ENCODE assay signal across 9 cellular contexts in genomic region chr9:2022560-2022959, GRCh38. TPM values are rescaled to one million over a fixed set of nuclear protein-coding genes. Genes with fewer than 3 reads are reported as not detected.
DNase-seq lines count a peak whose midpoint lies in the region; ATAC-seq and TF ChIP-seq lines count a peak whose summit lies in the region.
"Had no signal": no experiment of that assay in that cellular context is flagged by ENCODE, and none has a peak within 500 bp of the region (broad histone marks: within the 10 kb centered on the region; RNA-seq: fewer than 3 reads in every experiment).

No MANE protein-coding gene starts in this region.

- no peak for DNase-seq in CD8-positive, alpha-beta T cell
- DNase-seq in HFFc6 (peak; percentile 17), esophagus muscularis mucosa (ENCODE audit: extremely low spot score) (no peak), NCI-H748 (lab: John Stamatoyannopoulos, UW; ENCODE audit: unreplicated experiment) (no peak), NCI-H146 treated with DMSO at 0.1 percent for 48 hours (lab: John Stamatoyannopoulos, UW; ENCODE audit: unreplicated experiment) (no peak)
- no peak for DNase-seq in activated T-helper 2 cell treated with anti-CD3 and anti-CD28 coated beads, Interferon-gamma antibody, Interleukin-2, Interleukin-4, amounts not matched to agents 10 μg/mL and 5 μg/mL and 100 μg/mL, durations not matched to agents 14 hours and 24 hours and 36 hours (ENCODE audit: low spot score)
- DNase-seq in naive thymus-derived CD4-positive, alpha-beta T cell, result peak in 6 of 9 donors; percentile 19 to 54 (median 36)
- no peak for DNase-seq in stimulated activated CD4-positive, alpha-beta T cell treated with anti-CD3 and anti-CD28 coated beads, Interleukin-4, amount 100 ng/mL, for 24 hours

- no peaks in the 10 kb centered on the region for H3K9me3 Mint-ChIP-seq in CD8-positive, alpha-beta T cell
- H3K9me3 Mint-ChIP-seq in HFFc6, result no peaks in the 10 kb centered on the region
- no peaks in the 10 kb centered on the region for H3K9me3 Mint-ChIP-seq in activated T-helper 2 cell treated with anti-CD3 and anti-CD28 coated beads, Interferon-gamma antibody, Interleukin-2, Interleukin-4, amounts not matched to agents 10 μg/mL and 5 μg/mL and 100 μg/mL, durations not matched to agents 14 hours and 24 hours and 36 hours
- peaks cover 0 to under 1% (median 0%) of the 10 kb centered on the region in 11 donors for H3K9me3 Mint-ChIP-seq in naive thymus-derived CD4-positive, alpha-beta T cell

- peak overlapping the region; percentile 88 for H3K27ac Mint-ChIP-seq in CD8-positive, alpha-beta T cell
- H3K27ac Mint-ChIP-seq in HFFc6, result peak overlapping the region; percentile 68
- peak overlapping the region; percentile 90 for H3K27ac Mint-ChIP-seq in activated T-helper 2 cell treated with anti-CD3 and anti-CD28 coated beads, Interferon-gamma antibody, Interleukin-2, Interleukin-4, amounts not matched to agents 10 μg/mL and 5 μg/mL and 100 μg/mL, durations not matched to agents 14 hours and 24 hours and 36 hours
- H3K27ac Mint-ChIP-seq in naive thymus-derived CD4-positive, alpha-beta T cell, result peak overlapping the region; percentile 64 to 92 (median 84)

- ATAC-seq in CD8-positive, alpha-beta T cell, result peak; percentile 39
- peak; percentile 56 for ATAC-seq in naive thymus-derived CD4-positive, alpha-beta T cell

- no peak for TF ChIP-seq CTCF in CD8-positive, alpha-beta T cell (IDR thresholded peaks at IDR 0.05)
- TF ChIP-seq CTCF in HFFc6 (IDR thresholded peaks at IDR 0.05) (no peak), esophagus muscularis mucosa (IDR thresholded peaks at IDR 0.05) (no peak)

- H3K9me3 ChIP-seq in CD8-positive, alpha-beta T cell (ENCODE audit: low read length), result no peaks in the 10 kb centered on the region
- no peaks in the 10 kb centered on the region for H3K9me3 ChIP-seq in naive thymus-derived CD4-positive, alpha-beta T cell (ENCODE audit: control insufficient read depth in 2 of 3, low read length in 3 of 3)
- no peaks in the 10 kb centered on the region for H3K9me3 ChIP-seq in esophagus muscularis mucosa
- H3K9me3 ChIP-seq: HAP-1 had no signal

- H3K36me3 Mint-ChIP-seq in CD8-positive, alpha-beta T cell, result peaks cover 15% of the 10 kb centered on the region
- H3K36me3 Mint-ChIP-seq in HFFc6 (ENCODE audit: low read depth), result peaks cover 21% of the 10 kb centered on the region
- peaks cover 27% of the 10 kb centered on the region for H3K36me3 Mint-ChIP-seq in activated T-helper 2 cell treated with anti-CD3 and anti-CD28 coated beads, Interferon-gamma antibody, Interleukin-2, Interleukin-4, amounts not matched to agents 10 μg/mL and 5 μg/mL and 100 μg/mL, durations not matched to agents 14 hours and 24 hours and 36 hours (ENCODE audit: low read depth)
- peaks cover 0 to 27% (median 4%) of the 10 kb centered on the region in 5 donors for H3K36me3 Mint-ChIP-seq in naive thymus-derived CD4-positive, alpha-beta T cell

- CTCF ChIA-PET in CD8-positive, alpha-beta T cell (lab: Charles Lee), result interaction anchor here (1.2 kb wide), 1 partner anchor 40 kb away, joined by 3 read pairs; no protein-coding TSS in a partner anchor
- CTCF ChIA-PET in naive thymus-derived CD4-positive, alpha-beta T cell (lab: Charles Lee), result interaction anchor here (1.1 kb wide), 1 partner anchor 32 kb away, joined by 3 read pairs; no protein-coding TSS in a partner anchor

- peak overlapping the region; percentile 67 for H3K4me3 Mint-ChIP-seq in CD8-positive, alpha-beta T cell
- peak overlapping the region; percentile 59; the same call in 1 of the 2 replicates for H3K4me3 Mint-ChIP-seq in HFFc6
- H3K4me3 Mint-ChIP-seq in activated T-helper 2 cell treated with anti-CD3 and anti-CD28 coated beads, Interferon-gamma antibody, Interleukin-2, Interleukin-4, amounts not matched to agents 10 μg/mL and 5 μg/mL and 100 μg/mL, durations not matched to agents 14 hours and 24 hours and 36 hours (ENCODE audit: low read depth), result peak overlapping the region; percentile 71
- peak overlapping the region; percentile 61 to 100 (median 74) for H3K4me3 Mint-ChIP-seq in naive thymus-derived CD4-positive, alpha-beta T cell

- H3K27me3 Mint-ChIP-seq in CD8-positive, alpha-beta T cell (ENCODE audit: low read depth), result no peaks in the 10 kb centered on the region
- 0 out of 2 replicates have a peak, but pooled peaks cover 3% of the 10 kb centered on the region for H3K27me3 Mint-ChIP-seq in HFFc6 (ENCODE audit: insufficient read depth)
- H3K27me3 Mint-ChIP-seq in activated T-helper 2 cell treated with anti-CD3 and anti-CD28 coated beads, Interferon-gamma antibody, Interleukin-2, Interleukin-4, amounts not matched to agents 10 μg/mL and 5 μg/mL and 100 μg/mL, durations not matched to agents 14 hours and 24 hours and 36 hours (ENCODE audit: low read depth), result no peaks in the 10 kb centered on the region
- no peaks in the 10 kb centered on the region for H3K27me3 Mint-ChIP-seq in naive thymus-derived CD4-positive, alpha-beta T cell

- no peak for TF ChIP-seq EP300 in esophagus muscularis mucosa (IDR thresholded peaks at IDR 0.05)

- intact Hi-C loops in CD8-positive, alpha-beta T cell (cut with DNase I, micrococcal nuclease), result loop anchor here in 1 of 2 experiments (5.0 kb wide), 1 partner anchor 135 kb away; no protein-coding TSS in a partner anchor
- intact Hi-C loops in activated T-helper 2 cell treated with anti-CD3 and anti-CD28 coated beads, Interferon-gamma antibody, Interleukin-2, Interleukin-4, amounts not matched to agents 10 μg/mL and 5 μg/mL and 100 μg/mL, durations not matched to agents 14 hours and 24 hours and 36 hours (cut with micrococcal nuclease), result loop anchor here (1.0 to 5.0 kb wide), 2 partner anchors 33 to 635 kb away; no protein-coding TSS in a partner anchor
- intact Hi-C loops in naive thymus-derived CD4-positive, alpha-beta T cell (cut with micrococcal nuclease), result loop anchor here (2.0 to 10.0 kb wide), 3 partner anchors 22 to 742 kb away; partner anchors contain the start of gene VLDLR (in 1 of the 2)
- intact Hi-C loops in esophagus muscularis mucosa (cut with DNase I), result loop anchor here (10.0 kb wide), 1 partner anchor 822 kb away; the partner anchor contains the start of gene PUM3

- no peak overlapping the region for H3K27ac ChIP-seq in CD8-positive, alpha-beta T cell (ENCODE audit: low read depth, low read length)
- H3K27ac ChIP-seq in naive thymus-derived CD4-positive, alpha-beta T cell (ENCODE audit: low read depth, low read length), result peak overlapping the region; percentile 14
- H3K27ac ChIP-seq in esophagus muscularis mucosa (replicated peaks in 1 of 4), result peak overlapping the region in 2 of 4 donors; percentile 48 to 59

- TF ChIP-seq POLR2A in esophagus muscularis mucosa (IDR thresholded peaks at IDR 0.05; ENCODE audit: low read depth), result no peak

- peaks cover 87% of the 10 kb centered on the region for H3K4me1 ChIP-seq in CD8-positive, alpha-beta T cell (ENCODE audit: insufficient read depth, low read length)
- peaks cover 85 to 90% of the 10 kb centered on the region in 2 donors for H3K4me1 ChIP-seq in naive thymus-derived CD4-positive, alpha-beta T cell (ENCODE audit: control insufficient read depth in 2 of 2, insufficient read depth in 2 of 2, low read length in 2 of 2)
- H3K4me1 ChIP-seq in esophagus muscularis mucosa, result peaks cover 78 to 93% (median 91%) of the 10 kb centered on the region in 4 donors

- peak overlapping the region; percentile 9 for H3K4me3 ChIP-seq in CD8-positive, alpha-beta T cell (ENCODE audit: low read depth, low read length)
- peak overlapping the region; percentile 37 for H3K4me3 ChIP-seq in naive thymus-derived CD4-positive, alpha-beta T cell (ENCODE audit: low read length)
- no peak overlapping the region for H3K4me3 ChIP-seq in esophagus muscularis mucosa
- H3K4me3 ChIP-seq: HAP-1 had no signal

- peaks cover 90% of the 10 kb centered on the region for H3K4me1 Mint-ChIP-seq in CD8-positive, alpha-beta T cell (ENCODE audit: low read depth)
- peaks cover 88% of the 10 kb centered on the region for H3K4me1 Mint-ChIP-seq in HFFc6 (ENCODE audit: low read depth)
- peaks cover 89% of the 10 kb centered on the region for H3K4me1 Mint-ChIP-seq in activated T-helper 2 cell treated with anti-CD3 and anti-CD28 coated beads, Interferon-gamma antibody, Interleukin-2, Interleukin-4, amounts not matched to agents 10 μg/mL and 5 μg/mL and 100 μg/mL, durations not matched to agents 14 hours and 24 hours and 36 hours (ENCODE audit: low read depth)
- H3K4me1 Mint-ChIP-seq in naive thymus-derived CD4-positive, alpha-beta T cell, result peaks cover 73 to 93% (median 86%) of the 10 kb centered on the region in 7 donors

- no peaks in the 10 kb centered on the region for H3K27me3 ChIP-seq in CD8-positive, alpha-beta T cell (ENCODE audit: insufficient read depth, low read length)
- no peaks in the 10 kb centered on the region for H3K27me3 ChIP-seq in naive thymus-derived CD4-positive, alpha-beta T cell (ENCODE audit: control insufficient read depth in 2 of 2, insufficient read depth in 2 of 2, low read length in 2 of 2)
- H3K27me3 ChIP-seq in esophagus muscularis mucosa, result no peaks in the 10 kb centered on the region

- POLR2A ChIA-PET in CD8-positive, alpha-beta T cell (lab: Charles Lee), result interaction anchor here (1.4 to 2.4 kb wide), 2 partner anchors 31 to 32 kb away, joined by 6 to 7 read pairs; no protein-coding TSS in a partner anchor
- POLR2A ChIA-PET in naive thymus-derived CD4-positive, alpha-beta T cell (lab: Charles Lee), result interaction anchor here (4.6 kb wide), 1 partner anchor 32 kb away, joined by 24 read pairs; no protein-coding TSS in a partner anchor

- no peaks in the 10 kb centered on the region for H3K36me3 ChIP-seq in CD8-positive, alpha-beta T cell (ENCODE audit: insufficient read depth, low read length)
- H3K36me3 ChIP-seq in naive thymus-derived CD4-positive, alpha-beta T cell (ENCODE audit: control insufficient read depth in 2 of 3, insufficient read depth in 3 of 3, low read length in 3 of 3), result no peaks in the 10 kb centered on the region
- H3K36me3 ChIP-seq in esophagus muscularis mucosa, result no peaks in the 10 kb centered on the region
- H3K36me3 ChIP-seq: HAP-1 had no signal

- 71% methylated on average over 1 of the region's 1 CpG for WGBS in esophagus muscularis mucosa

RNA-seq across cellular contexts. Expression of gene SMARCA2, which starts 7.4 kb away (rescaled TPM):
- 100 to 1,000 TPM; 198 to 215 TPM for total RNA-seq in CD8-positive, alpha-beta T cell
- total RNA-seq in HFFc6 (2021; fragmentation: NEBNext Ultra II Directional; extraction: Animal tissue kit (Norgen Biotek cat#: 25700)), result 100 to 1,000 TPM in 3 of 6 experiments, 10 to 100 TPM in 3; 73.2 to 113 (median 96.6) TPM
- 84.5 and 90.4 TPM in 2 replicates for total RNA-seq in activated T-helper 2 cell treated with anti-CD3 and anti-CD28 coated beads, Interferon-gamma antibody, Interleukin-2, Interleukin-4, amounts not matched to agents 10 μg/mL and 5 μg/mL and 100 μg/mL, durations not matched to agents 14 hours and 24 hours and 36 hours
- 100 to 1,000 TPM; 233 to 294 (median 258) TPM for total RNA-seq in naive thymus-derived CD4-positive, alpha-beta T cell
- polyA plus RNA-seq in naive thymus-derived CD4-positive, alpha-beta T cell, result 10 to 100 TPM; 37.1 to 52.7 TPM
- total RNA-seq in esophagus muscularis mucosa, result 10 to 100 TPM; 76.7 to 99.0 (median 89.8) TPM

Comparison
In these comparisons a context has a peak if more than half of its experiments do, and no peak if none do; other contexts are left out.
1. DNase-seq: peak in HFFc6 (single experiment) and naive thymus-derived CD4-positive, alpha-beta T cell (6 of 9); none in CD8-positive, alpha-beta T cell (0 of 7), activated T-helper 2 cell treated with anti-CD3 and anti-CD28 coated beads, Interferon-gamma antibody, Interleukin-2, Interleukin-4, amounts not matched to agents 10 μg/mL and 5 μg/mL and 100 μg/mL, durations not matched to agents 14 hours and 24 hours and 36 hours (single experiment), esophagus muscularis mucosa (single experiment), stimulated activated CD4-positive, alpha-beta T cell treated with anti-CD3 and anti-CD28 coated beads, Interleukin-4, amount 100 ng/mL, for 24 hours (single experiment), NCI-H748 (single experiment) and NCI-H146 treated with DMSO at 0.1 percent for 48 hours (single experiment).
2. H3K4me3 ChIP-seq: peak in CD8-positive, alpha-beta T cell (single experiment) and naive thymus-derived CD4-positive, alpha-beta T cell (single experiment); none in esophagus muscularis mucosa (0 of 4).
3. Peak in every context shown above with its lines, with median percentiles within 50 percentile points of each other: H3K27ac Mint-ChIP-seq and H3K4me3 Mint-ChIP-seq.